8 cellular contexts compared by ENCODE assay signal in genomic region chr6:157236040-157236725, GRCh38.
A peak's percentile ranks its signal among the peaks of the same experiment; 100 is the strongest.
DNase-seq lines count a peak whose midpoint lies in the region; ATAC-seq, FAIRE-seq and TF ChIP-seq lines count a peak whose summit lies in the region.

No MANE protein-coding gene starts in this region.

- no peak for FAIRE-seq in small intestine (lab: Jason Lieb, UNC)

- DNase-seq in CD8-positive, alpha-beta T cell: peak in 1 of 7 experiments; percentile 29
- DNase-seq in MM.1S (no peak), epithelial cell of proximal tubule (ENCODE audit: low read depth) (no peak), cerebellar nuclear complex (lab: John Stamatoyannopoulos, UW) (no peak), small intestine (no peak)
- DNase-seq in natural killer cell treated with Interleukin-12 subunit alpha and Interleukin-12 subunit beta and Interleukin-15 and Interleukin-18, amount 100 ng/mL, for 72 hours (ENCODE audit: low spot score): no peak

- H2AFZ ChIP-seq in MM.1S (ENCODE audit: low read length): peak overlapping the region; percentile 63; the same call in 1 of the 2 replicates

- no peaks in the 10 kb centered on the region for H3K36me3 ChIP-seq in CD8-positive, alpha-beta T cell (ENCODE audit: insufficient read depth, low read length)
- H3K36me3 ChIP-seq in MM.1S (replicated peaks; ENCODE audit: insufficient read depth, low read length): no peaks in the 10 kb centered on the region
- H3K36me3 ChIP-seq in small intestine (ENCODE audit: control insufficient read depth in 2 of 2, insufficient read depth in 2 of 2, low read length in 2 of 2): no peaks in the 10 kb centered on the region

- no peak for TF ChIP-seq CTCF in CD8-positive, alpha-beta T cell (IDR thresholded peaks at IDR 0.05)
- no peak for TF ChIP-seq CTCF in MM.1S (IDR thresholded peaks at IDR 0.05; ENCODE audit: low read length)
- TF ChIP-seq CTCF in epithelial cell of proximal tubule (conservative IDR thresholded peaks at IDR 0.05; ENCODE audit: low read depth, low read length): no peak

- H4K20me1 ChIP-seq in MM.1S (ENCODE audit: insufficient read depth, low read length): no peaks in the 10 kb centered on the region

- ATAC-seq in CD8-positive, alpha-beta T cell: peak; percentile 39
- peak; percentile 50 to 65 for ATAC-seq in natural killer cell treated with Interleukin-12 subunit alpha and Interleukin-12 subunit beta and Interleukin-15 and Interleukin-18, amount 100 ng/mL, for 72 hours
- no peak for ATAC-seq in HG02588 (IDR thresholded peaks at IDR 0.05; ENCODE audit: unreplicated experiment)
- no peak for ATAC-seq in GM21723 (IDR thresholded peaks at IDR 0.05; ENCODE audit: unreplicated experiment)

- peaks cover 50% of the 10 kb centered on the region for H3K27me3 Mint-ChIP-seq in CD8-positive, alpha-beta T cell (ENCODE audit: low read depth)
- peaks cover 30 to 31% of the 10 kb centered on the region in 2 donors for H3K27me3 Mint-ChIP-seq in natural killer cell treated with Interleukin-12 subunit alpha and Interleukin-12 subunit beta and Interleukin-15 and Interleukin-18, amount 100 ng/mL, for 72 hours

- POLR2A ChIA-PET in CD8-positive, alpha-beta T cell (lab: Charles Lee): no interaction called here

- peaks cover 3% of the 10 kb centered on the region for H3K9me3 Mint-ChIP-seq in CD8-positive, alpha-beta T cell
- H3K9me3 Mint-ChIP-seq in natural killer cell treated with Interleukin-12 subunit alpha and Interleukin-12 subunit beta and Interleukin-15 and Interleukin-18, amount 100 ng/mL, for 72 hours: peaks cover 4% of the 10 kb centered on the region

- H3K79me2 ChIP-seq in MM.1S (ENCODE audit: low read length): no peaks in the 10 kb centered on the region

- no peak overlapping the region; the same call in 1 of the 2 replicates for H3K4me2 ChIP-seq in MM.1S (ENCODE audit: low read depth, low read length)

- H3K4me1 Mint-ChIP-seq in CD8-positive, alpha-beta T cell (ENCODE audit: low read depth): peaks cover 20% of the 10 kb centered on the region
- H3K4me1 Mint-ChIP-seq in natural killer cell treated with Interleukin-12 subunit alpha and Interleukin-12 subunit beta and Interleukin-15 and Interleukin-18, amount 100 ng/mL, for 72 hours (ENCODE audit: low read depth in 2 of 2): peaks cover 19 to 22% of the 10 kb centered on the region in 2 donors

- H3F3A ChIP-seq in MM.1S (ENCODE audit: insufficient read depth, low read length): no peaks in the 10 kb centered on the region

- peak overlapping the region; percentile 58 for H3K4me3 ChIP-seq in CD8-positive, alpha-beta T cell (ENCODE audit: low read depth, low read length)
- H3K4me3 ChIP-seq in MM.1S (ENCODE audit: low read length): peak overlapping the region; percentile 34; the same call in 1 of the 2 replicates
- H3K4me3 ChIP-seq in epithelial cell of proximal tubule (ENCODE audit: low read depth, low read length): peak overlapping the region; percentile 46
- H3K4me3 ChIP-seq in small intestine (ENCODE audit: low read depth in 1 of 2, low read length in 2 of 2): peak overlapping the region in 1 of 2 donors; percentile 58

- CTCF ChIA-PET in CD8-positive, alpha-beta T cell (lab: Charles Lee): interaction anchor here (0.7 to 1.5 kb wide), 8 partner anchors 8 to 1892 kb away, joined by 3 to 8 read pairs (median 3); no protein-coding TSS in a partner anchor

- no peak overlapping the region for H3K27ac Mint-ChIP-seq in CD8-positive, alpha-beta T cell
- no peak overlapping the region for H3K27ac Mint-ChIP-seq in natural killer cell treated with Interleukin-12 subunit alpha and Interleukin-12 subunit beta and Interleukin-15 and Interleukin-18, amount 100 ng/mL, for 72 hours

- WGBS in small intestine, 3 donors: 1 to 4% (median 2%) methylated on average over 52 to 76 of the region's 76 CpGs

- no peaks in the 10 kb centered on the region for H3K36me3 Mint-ChIP-seq in CD8-positive, alpha-beta T cell
- peaks cover 6% of the 10 kb centered on the region for H3K36me3 Mint-ChIP-seq in natural killer cell treated with Interleukin-12 subunit alpha and Interleukin-12 subunit beta and Interleukin-15 and Interleukin-18, amount 100 ng/mL, for 72 hours

- no peaks in the 10 kb centered on the region for H3K9me3 ChIP-seq in CD8-positive, alpha-beta T cell (ENCODE audit: low read length)
- H3K9me3 ChIP-seq in MM.1S (replicated peaks; ENCODE audit: insufficient read depth, low read length) (no peaks in the 10 kb centered on the region), small intestine (ENCODE audit: control insufficient read depth, low read depth) (no peaks in the 10 kb centered on the region)

- no peak overlapping the region for H3K9ac ChIP-seq in MM.1S (ENCODE audit: low read length)

- peaks cover 10% of the 10 kb centered on the region for H3K4me1 ChIP-seq in CD8-positive, alpha-beta T cell (ENCODE audit: insufficient read depth, low read length)
- H3K4me1 ChIP-seq in MM.1S (ENCODE audit: low read length) (peaks cover 6% of the 10 kb centered on the region; the same call in 1 of the 2 replicates), small intestine (ENCODE audit: control insufficient read depth in 2 of 2, insufficient read depth in 1 of 2, low read depth in 1 of 2, low read length in 1 of 2) (peaks cover 2 to 11% of the 10 kb centered on the region in 2 donors)

- no peaks in the 10 kb centered on the region for H3K9me2 ChIP-seq in MM.1S (replicated peaks; ENCODE audit: insufficient read depth, low read length)

- peak overlapping the region; percentile 86 for H3K4me3 Mint-ChIP-seq in CD8-positive, alpha-beta T cell
- H3K4me3 Mint-ChIP-seq in natural killer cell treated with Interleukin-12 subunit alpha and Interleukin-12 subunit beta and Interleukin-15 and Interleukin-18, amount 100 ng/mL, for 72 hours: peak overlapping the region; percentile 85

- H3K27ac ChIP-seq in CD8-positive, alpha-beta T cell (ENCODE audit: low read depth, low read length): no peak overlapping the region
- no peak overlapping the region for H3K27ac ChIP-seq in MM.1S (ENCODE audit: low read length)
- H3K27ac ChIP-seq in small intestine (ENCODE audit: low read depth in 1 of 2, low read length in 1 of 2): peak overlapping the region in 1 of 2 donors; percentile 3

- H3K27me3 ChIP-seq in CD8-positive, alpha-beta T cell (ENCODE audit: insufficient read depth, low read length): peaks cover 12% of the 10 kb centered on the region
- H3K27me3 ChIP-seq in MM.1S (replicated peaks; ENCODE audit: insufficient read depth, low read length) (no peaks in the 10 kb centered on the region), small intestine (ENCODE audit: control insufficient read depth in 2 of 2, insufficient read depth in 2 of 2, low read length in 2 of 2) (peaks cover 0 to 2% of the 10 kb centered on the region in 2 donors)

- intact Hi-C loops in CD8-positive, alpha-beta T cell (cut with DNase I, micrococcal nuclease): loop anchor here (5.0 kb wide), 1 partner anchor 36 kb away; no protein-coding TSS in a partner anchor

Comparison
In these comparisons a context has a peak if more than half of its experiments do, and no peak if none do; other contexts are left out.
1. ATAC-seq: peak in CD8-positive, alpha-beta T cell (single experiment) and natural killer cell treated with Interleukin-12 subunit alpha and Interleukin-12 subunit beta and Interleukin-15 and Interleukin-18, amount 100 ng/mL, for 72 hours (2 of 2); none in HG02588 (single experiment) and GM21723 (single experiment).